In genomic region chr20:44924526-44924925, GRCh38 we compare ENCODE assay signal across 30 cellular contexts.
"Had no signal": no experiment of that assay in that cellular context is flagged by ENCODE, and none has a peak within 500 bp of the region (broad histone marks: within the 10 kb centered on the region; RNA-seq: fewer than 3 reads in every experiment).

No MANE protein-coding gene starts in this region.

- DNase-seq: activated CD4-positive, alpha-beta T cell treated with anti-CD3 and anti-CD28 coated beads for 4 hours; activated CD4-positive, alpha-beta T cell treated with anti-CD3 and anti-CD28 coated beads, Interleukin-2, amount 50 U/mL, for 48 hours; activated CD8-positive, alpha-beta memory T cell treated with anti-CD3 and anti-CD28 coated beads, Interleukin-2, amount 50 U/mL, for 48 hours; activated gamma-delta T cell; activated naive CD4-positive, alpha-beta T cell treated with anti-CD3 and anti-CD28 coated beads, Interleukin-2, amount 50 U/mL, for 16 hours; activated T-cell treated with anti-CD3 and anti-CD28 coated beads, Interleukin-2, amount 50 U/mL, for 24 hours; amygdala; esophagus squamous epithelium; hippocampal formation; kidney; left colon; mammary epithelial cell; naive B cell; nucleus accumbens; psoas muscle; sigmoid colon; small intestine; stimulated activated CD4-positive, alpha-beta T cell treated with anti-CD3 and anti-CD28 coated beads, Interleukin-4, amount 100 ng/mL, for 24 hours; stimulated activated naive CD8-positive, alpha-beta T cell treated with anti-CD3 and anti-CD28 coated beads, Interleukin-15, amount 100 ng/mL, for 72 hours; substantia nigra; T-helper 17 cell; T1000 had no signal

- H3K9me3 ChIP-seq: breast epithelium, esophagus squamous epithelium, gastroesophageal sphincter, psoas muscle, sigmoid colon, upper lobe of left lung had no signal

- H2AFZ ChIP-seq: parathyroid adenoma had no signal

- H3K27ac ChIP-seq: breast epithelium, esophagus squamous epithelium, gastroesophageal sphincter, parathyroid adenoma, psoas muscle, sigmoid colon, upper lobe of left lung had no signal

- H3K4me1 ChIP-seq: breast epithelium, esophagus squamous epithelium, gastroesophageal sphincter, parathyroid adenoma, psoas muscle, sigmoid colon, upper lobe of left lung had no signal

- H3K4me3 Mint-ChIP-seq: activated T-cell treated with anti-CD3 and anti-CD28 coated beads, Interleukin-2, amount 50 U/mL, for 24 hours; central memory CD8-positive, alpha-beta T cell; dendritic cell treated with granulocyte-macrophage colony-stimulating factor and Interleukin-4, amounts not matched to agents 40 ng/mL and 50 ng/mL, for 4 days; mesothelial cell of epicardium; naive B cell; stimulated activated memory B cell treated with anti-CD40 and anti-IgM and Interleukin-4, amounts not matched to agents 10 μg/mL and 1 μg/mL and 100 μg/mL, for 72 hours; stimulated activated naive CD8-positive, alpha-beta T cell treated with anti-CD3 and anti-CD28 coated beads, Interleukin-15, amount 100 ng/mL, for 72 hours had no signal

- H3K27me3 ChIP-seq: breast epithelium, esophagus squamous epithelium, gastroesophageal sphincter, sigmoid colon, upper lobe of left lung had no signal

- H3K36me3 ChIP-seq: breast epithelium had no signal

- H3K4me3 ChIP-seq: breast epithelium, esophagus squamous epithelium, gastroesophageal sphincter, psoas muscle, sigmoid colon, upper lobe of left lung had no signal

- H3K9me3 Mint-ChIP-seq: activated T-cell treated with anti-CD3 and anti-CD28 coated beads, Interleukin-2, amount 50 U/mL, for 24 hours; central memory CD8-positive, alpha-beta T cell; dendritic cell treated with granulocyte-macrophage colony-stimulating factor and Interleukin-4, amounts not matched to agents 40 ng/mL and 50 ng/mL, for 4 days; mesothelial cell of epicardium; naive B cell; stimulated activated memory B cell treated with anti-CD40 and anti-IgM and Interleukin-4, amounts not matched to agents 10 μg/mL and 1 μg/mL and 100 μg/mL, for 72 hours; stimulated activated naive CD8-positive, alpha-beta T cell treated with anti-CD3 and anti-CD28 coated beads, Interleukin-15, amount 100 ng/mL, for 72 hours had no signal

- H3K4me1 Mint-ChIP-seq: central memory CD8-positive, alpha-beta T cell; mesothelial cell of epicardium; naive B cell; stimulated activated memory B cell treated with anti-CD40 and anti-IgM and Interleukin-4, amounts not matched to agents 10 μg/mL and 1 μg/mL and 100 μg/mL, for 72 hours; stimulated activated naive CD8-positive, alpha-beta T cell treated with anti-CD3 and anti-CD28 coated beads, Interleukin-15, amount 100 ng/mL, for 72 hours; T-helper 17 cell had no signal

- H3K27me3 Mint-ChIP-seq: activated T-cell treated with anti-CD3 and anti-CD28 coated beads, Interleukin-2, amount 50 U/mL, for 24 hours; central memory CD8-positive, alpha-beta T cell; dendritic cell treated with granulocyte-macrophage colony-stimulating factor and Interleukin-4, amounts not matched to agents 40 ng/mL and 50 ng/mL, for 4 days; naive B cell; stimulated activated memory B cell treated with anti-CD40 and anti-IgM and Interleukin-4, amounts not matched to agents 10 μg/mL and 1 μg/mL and 100 μg/mL, for 72 hours; stimulated activated naive CD8-positive, alpha-beta T cell treated with anti-CD3 and anti-CD28 coated beads, Interleukin-15, amount 100 ng/mL, for 72 hours; T-helper 17 cell had no signal

- H3K79me2 ChIP-seq: parathyroid adenoma had no signal

- ATAC-seq: gastroesophageal sphincter; left colon; psoas muscle; stimulated activated memory B cell treated with anti-CD40 and anti-IgM and Interleukin-4, amounts not matched to agents 10 μg/mL and 1 μg/mL and 100 μg/mL, for 72 hours; stimulated activated naive CD8-positive, alpha-beta T cell treated with anti-CD3 and anti-CD28 coated beads, Interleukin-15, amount 100 ng/mL, for 72 hours; T-helper 17 cell had no signal

- H3K9ac ChIP-seq: parathyroid adenoma had no signal

- H3K27ac Mint-ChIP-seq: activated T-cell treated with anti-CD3 and anti-CD28 coated beads, Interleukin-2, amount 50 U/mL, for 24 hours; dendritic cell treated with granulocyte-macrophage colony-stimulating factor and Interleukin-4, amounts not matched to agents 40 ng/mL and 50 ng/mL, for 4 days; mesothelial cell of epicardium; naive B cell; stimulated activated memory B cell treated with anti-CD40 and anti-IgM and Interleukin-4, amounts not matched to agents 10 μg/mL and 1 μg/mL and 100 μg/mL, for 72 hours; stimulated activated naive CD8-positive, alpha-beta T cell treated with anti-CD3 and anti-CD28 coated beads, Interleukin-15, amount 100 ng/mL, for 72 hours; T-helper 17 cell had no signal
